ENCODE assay signal across 21 cellular contexts in the genomic region with DNA sequence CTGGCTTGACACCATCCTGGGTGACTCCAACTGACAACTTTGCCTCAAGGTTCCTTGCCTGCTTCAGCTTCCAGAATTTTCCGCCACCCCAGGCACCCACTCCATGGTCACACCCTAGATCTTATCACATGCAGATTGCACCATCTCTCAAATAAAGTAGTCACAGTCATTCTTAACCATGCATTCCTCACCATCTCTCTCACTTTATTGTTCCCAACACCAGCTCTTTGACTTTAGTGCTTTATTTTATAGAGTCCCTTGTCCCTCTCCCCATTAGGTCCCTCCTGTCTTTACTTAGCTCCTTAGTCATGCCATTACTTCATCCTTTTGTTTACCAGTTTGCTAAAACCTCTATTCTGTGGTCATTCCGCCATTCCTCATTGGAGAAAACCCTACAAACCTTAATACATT.
DNase-seq lines count a peak whose midpoint lies in the region; ATAC-seq, FAIRE-seq and TF ChIP-seq lines count a peak whose summit lies in the region.
"Had no signal": no experiment of that assay in that cellular context is flagged by ENCODE, and none has a peak within 500 bp of the region (broad histone marks: within the 10 kb centered on the region; RNA-seq: fewer than 3 reads in every experiment).

No MANE protein-coding gene starts in this region.

- CTCF ChIA-PET in WTC11 (lab: Charles Lee) = no interaction called here

- H3K27me3 ChIP-seq in skeletal muscle satellite cell (ENCODE audit: control insufficient read depth, insufficient read depth, low read length) = no peaks in the 10 kb centered on the region
- H3K27me3 ChIP-seq: spleen had no signal

- FAIRE-seq in RCC 7860 (lab: Jason Lieb, UNC) = no peak

- H3K36me3 Mint-ChIP-seq in WTC11 = peaks cover 4% of the 10 kb centered on the region

- no peaks in the 10 kb centered on the region for H3K36me3 ChIP-seq in skeletal muscle satellite cell (ENCODE audit: insufficient read depth, low read length)
- H3K36me3 ChIP-seq: lower lobe of right lung, prostate gland, spleen, thoracic aorta had no signal

- DNase-seq in ELR (ENCODE audit: low read depth) = peak; percentile 83
- DNase-seq in RCC 7860 (ENCODE audit: low spot score) = peak; percentile 31
- DNase-seq in fibroblast of the aortic adventitia (ENCODE audit: low read depth) = peak; percentile 37
- no peak for DNase-seq in epidermal melanocyte (ENCODE audit: insufficient read length, low spot score)
- no peak for DNase-seq in coronary artery (ENCODE audit: low spot score)
- DNase-seq in WTC11 (ENCODE audit: low spot score) = no peak
- DNase-seq: activated CD4-positive, alpha-beta T cell treated with anti-CD3 and anti-CD28 coated beads for 1 hour; activated effector memory CD4-positive, alpha-beta T cell treated with Interleukin-2 at 50 U/mL for 16 hours; amygdala; C1 segment of cervical spinal cord; DMS153; endodermal cell; lower lobe of right lung; NCI-H2029; NCI-H510A; spleen had no signal

- H3K27ac Mint-ChIP-seq in WTC11 = no peak overlapping the region
- H3K27ac Mint-ChIP-seq: endodermal cell; nephron; T-helper 2 cell treated with Interferon-gamma antibody and Interleukin-4, amounts not matched to agents 5 μg/mL and 100 μg/mL, for 36 hours had no signal

- H3K4me2 ChIP-seq in skeletal muscle satellite cell (ENCODE audit: low read length) = peak overlapping the region; percentile 50

- H3K4me1 Mint-ChIP-seq in WTC11 = peaks cover 17% of the 10 kb centered on the region
- H3K4me1 Mint-ChIP-seq: nephron had no signal

- no peaks in the 10 kb centered on the region for H3K27me3 Mint-ChIP-seq in WTC11 (ENCODE audit: low read depth)

- no peak overlapping the region for H3K4me3 ChIP-seq in fibroblast of the aortic adventitia (ENCODE audit: low read depth, low read length)
- peak overlapping the region; percentile 5 for H3K4me3 ChIP-seq in skeletal muscle satellite cell (ENCODE audit: low read length)
- H3K4me3 ChIP-seq in coronary artery = no peak overlapping the region
- H3K4me3 ChIP-seq: lower lobe of right lung, prostate gland, spleen, thoracic aorta had no signal

- POLR2A ChIA-PET in WTC11 (lab: Charles Lee) = no interaction called here

- TF ChIP-seq CTCF in fibroblast of the aortic adventitia (IDR thresholded peaks at IDR 0.05; ENCODE audit: insufficient read depth, low read length) = no peak
- no peak for TF ChIP-seq CTCF in coronary artery (IDR thresholded peaks at IDR 0.05)
- no peak for TF ChIP-seq CTCF in WTC11 (IDR thresholded peaks at IDR 0.05)

- no peak for ATAC-seq in WTC11
- ATAC-seq: lower lobe of right lung had no signal

- H3K9me3 ChIP-seq in skeletal muscle satellite cell (replicated peaks; ENCODE audit: low read length) = no peaks in the 10 kb centered on the region
- H3K9me3 ChIP-seq: lower lobe of right lung, prostate gland, spleen, thoracic aorta had no signal

- peaks cover 22% of the 10 kb centered on the region for H3K9me3 Mint-ChIP-seq in WTC11
- H3K9me3 Mint-ChIP-seq: endodermal cell; T-helper 2 cell treated with Interferon-gamma antibody and Interleukin-4, amounts not matched to agents 5 μg/mL and 100 μg/mL, for 36 hours had no signal

- H3K9ac ChIP-seq in skeletal muscle satellite cell (ENCODE audit: low read depth, low read length) = peak overlapping the region; percentile 24

- peaks cover 45% of the 10 kb centered on the region for H3K4me1 ChIP-seq in skeletal muscle satellite cell (ENCODE audit: control insufficient read depth, insufficient read depth, low read length)
- H3K4me1 ChIP-seq: lower lobe of right lung, prostate gland, spleen had no signal

- no peak overlapping the region for H3K27ac ChIP-seq in coronary artery
- H3K27ac ChIP-seq: lower lobe of right lung, prostate gland, spleen, thoracic aorta had no signal

- H3K4me3 Mint-ChIP-seq in WTC11 = no peak overlapping the region
- H3K4me3 Mint-ChIP-seq: endodermal cell; nephron; T-helper 2 cell treated with Interferon-gamma antibody and Interleukin-4, amounts not matched to agents 5 μg/mL and 100 μg/mL, for 36 hours had no signal

TF ChIP-seq in WTC11, 78 proteins besides CTCF, POLR2A, EP300 and RAD21 (continues in another document):
- TF ChIP-seq MXD4 (CRISPR knock-in tag; IDR thresholded peaks at IDR 0.05; ENCODE audit: borderline replicate concordance) (no peak), SOX15 (CRISPR knock-in tag; IDR thresholded peaks at IDR 0.05) (no peak), NFATC4 (CRISPR knock-in tag; IDR thresholded peaks at IDR 0.05) (no peak)
- TF ChIP-seq, protein P1, sequence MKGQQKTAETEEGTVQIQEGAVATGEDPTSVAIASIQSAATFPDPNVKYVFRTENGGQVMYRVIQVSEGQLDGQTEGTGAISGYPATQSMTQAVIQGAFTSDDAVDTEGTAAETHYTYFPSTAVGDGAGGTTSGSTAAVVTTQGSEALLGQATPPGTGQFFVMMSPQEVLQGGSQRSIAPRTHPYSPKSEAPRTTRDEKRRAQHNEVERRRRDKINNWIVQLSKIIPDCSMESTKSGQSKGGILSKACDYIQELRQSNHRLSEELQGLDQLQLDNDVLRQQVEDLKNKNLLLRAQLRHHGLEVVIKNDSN (CRISPR knock-in tag; IDR thresholded peaks at IDR 0.05) = no peak
- TF ChIP-seq, protein P2, sequence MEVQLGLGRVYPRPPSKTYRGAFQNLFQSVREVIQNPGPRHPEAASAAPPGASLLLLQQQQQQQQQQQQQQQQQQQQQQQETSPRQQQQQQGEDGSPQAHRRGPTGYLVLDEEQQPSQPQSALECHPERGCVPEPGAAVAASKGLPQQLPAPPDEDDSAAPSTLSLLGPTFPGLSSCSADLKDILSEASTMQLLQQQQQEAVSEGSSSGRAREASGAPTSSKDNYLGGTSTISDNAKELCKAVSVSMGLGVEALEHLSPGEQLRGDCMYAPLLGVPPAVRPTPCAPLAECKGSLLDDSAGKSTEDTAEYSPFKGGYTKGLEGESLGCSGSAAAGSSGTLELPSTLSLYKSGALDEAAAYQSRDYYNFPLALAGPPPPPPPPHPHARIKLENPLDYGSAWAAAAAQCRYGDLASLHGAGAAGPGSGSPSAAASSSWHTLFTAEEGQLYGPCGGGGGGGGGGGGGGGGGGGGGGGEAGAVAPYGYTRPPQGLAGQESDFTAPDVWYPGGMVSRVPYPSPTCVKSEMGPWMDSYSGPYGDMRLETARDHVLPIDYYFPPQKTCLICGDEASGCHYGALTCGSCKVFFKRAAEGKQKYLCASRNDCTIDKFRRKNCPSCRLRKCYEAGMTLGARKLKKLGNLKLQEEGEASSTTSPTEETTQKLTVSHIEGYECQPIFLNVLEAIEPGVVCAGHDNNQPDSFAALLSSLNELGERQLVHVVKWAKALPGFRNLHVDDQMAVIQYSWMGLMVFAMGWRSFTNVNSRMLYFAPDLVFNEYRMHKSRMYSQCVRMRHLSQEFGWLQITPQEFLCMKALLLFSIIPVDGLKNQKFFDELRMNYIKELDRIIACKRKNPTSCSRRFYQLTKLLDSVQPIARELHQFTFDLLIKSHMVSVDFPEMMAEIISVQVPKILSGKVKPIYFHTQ (CRISPR knock-in tag; IDR thresholded peaks at IDR 0.05) = no peak
- TF ChIP-seq, protein P3, sequence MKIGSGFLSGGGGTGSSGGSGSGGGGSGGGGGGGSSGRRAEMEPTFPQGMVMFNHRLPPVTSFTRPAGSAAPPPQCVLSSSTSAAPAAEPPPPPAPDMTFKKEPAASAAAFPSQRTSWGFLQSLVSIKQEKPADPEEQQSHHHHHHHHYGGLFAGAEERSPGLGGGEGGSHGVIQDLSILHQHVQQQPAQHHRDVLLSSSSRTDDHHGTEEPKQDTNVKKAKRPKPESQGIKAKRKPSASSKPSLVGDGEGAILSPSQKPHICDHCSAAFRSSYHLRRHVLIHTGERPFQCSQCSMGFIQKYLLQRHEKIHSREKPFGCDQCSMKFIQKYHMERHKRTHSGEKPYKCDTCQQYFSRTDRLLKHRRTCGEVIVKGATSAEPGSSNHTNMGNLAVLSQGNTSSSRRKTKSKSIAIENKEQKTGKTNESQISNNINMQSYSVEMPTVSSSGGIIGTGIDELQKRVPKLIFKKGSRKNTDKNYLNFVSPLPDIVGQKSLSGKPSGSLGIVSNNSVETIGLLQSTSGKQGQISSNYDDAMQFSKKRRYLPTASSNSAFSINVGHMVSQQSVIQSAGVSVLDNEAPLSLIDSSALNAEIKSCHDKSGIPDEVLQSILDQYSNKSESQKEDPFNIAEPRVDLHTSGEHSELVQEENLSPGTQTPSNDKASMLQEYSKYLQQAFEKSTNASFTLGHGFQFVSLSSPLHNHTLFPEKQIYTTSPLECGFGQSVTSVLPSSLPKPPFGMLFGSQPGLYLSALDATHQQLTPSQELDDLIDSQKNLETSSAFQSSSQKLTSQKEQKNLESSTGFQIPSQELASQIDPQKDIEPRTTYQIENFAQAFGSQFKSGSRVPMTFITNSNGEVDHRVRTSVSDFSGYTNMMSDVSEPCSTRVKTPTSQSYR (CRISPR knock-in tag; IDR thresholded peaks at IDR 0.05) = no peak
- TF ChIP-seq, protein P4, sequence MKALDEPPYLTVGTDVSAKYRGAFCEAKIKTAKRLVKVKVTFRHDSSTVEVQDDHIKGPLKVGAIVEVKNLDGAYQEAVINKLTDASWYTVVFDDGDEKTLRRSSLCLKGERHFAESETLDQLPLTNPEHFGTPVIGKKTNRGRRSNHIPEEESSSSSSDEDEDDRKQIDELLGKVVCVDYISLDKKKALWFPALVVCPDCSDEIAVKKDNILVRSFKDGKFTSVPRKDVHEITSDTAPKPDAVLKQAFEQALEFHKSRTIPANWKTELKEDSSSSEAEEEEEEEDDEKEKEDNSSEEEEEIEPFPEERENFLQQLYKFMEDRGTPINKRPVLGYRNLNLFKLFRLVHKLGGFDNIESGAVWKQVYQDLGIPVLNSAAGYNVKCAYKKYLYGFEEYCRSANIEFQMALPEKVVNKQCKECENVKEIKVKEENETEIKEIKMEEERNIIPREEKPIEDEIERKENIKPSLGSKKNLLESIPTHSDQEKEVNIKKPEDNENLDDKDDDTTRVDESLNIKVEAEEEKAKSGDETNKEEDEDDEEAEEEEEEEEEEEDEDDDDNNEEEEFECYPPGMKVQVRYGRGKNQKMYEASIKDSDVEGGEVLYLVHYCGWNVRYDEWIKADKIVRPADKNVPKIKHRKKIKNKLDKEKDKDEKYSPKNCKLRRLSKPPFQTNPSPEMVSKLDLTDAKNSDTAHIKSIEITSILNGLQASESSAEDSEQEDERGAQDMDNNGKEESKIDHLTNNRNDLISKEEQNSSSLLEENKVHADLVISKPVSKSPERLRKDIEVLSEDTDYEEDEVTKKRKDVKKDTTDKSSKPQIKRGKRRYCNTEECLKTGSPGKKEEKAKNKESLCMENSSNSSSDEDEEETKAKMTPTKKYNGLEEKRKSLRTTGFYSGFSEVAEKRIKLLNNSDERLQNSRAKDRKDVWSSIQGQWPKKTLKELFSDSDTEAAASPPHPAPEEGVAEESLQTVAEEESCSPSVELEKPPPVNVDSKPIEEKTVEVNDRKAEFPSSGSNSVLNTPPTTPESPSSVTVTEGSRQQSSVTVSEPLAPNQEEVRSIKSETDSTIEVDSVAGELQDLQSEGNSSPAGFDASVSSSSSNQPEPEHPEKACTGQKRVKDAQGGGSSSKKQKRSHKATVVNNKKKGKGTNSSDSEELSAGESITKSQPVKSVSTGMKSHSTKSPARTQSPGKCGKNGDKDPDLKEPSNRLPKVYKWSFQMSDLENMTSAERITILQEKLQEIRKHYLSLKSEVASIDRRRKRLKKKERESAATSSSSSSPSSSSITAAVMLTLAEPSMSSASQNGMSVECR (CRISPR knock-in tag; IDR thresholded peaks at IDR 0.05; ENCODE audit: borderline replicate concordance) = no peak

Comparison
In these comparisons a context has a peak if more than half of its experiments do, and no peak if none do; other contexts are left out.
1. DNase-seq: peak in ELR (single experiment), RCC 7860 (single experiment) and fibroblast of the aortic adventitia (single experiment); none in epidermal melanocyte (single experiment), coronary artery (single experiment) and WTC11 (single experiment).